15 cellular contexts compared by ENCODE assay signal in the genomic region with DNA sequence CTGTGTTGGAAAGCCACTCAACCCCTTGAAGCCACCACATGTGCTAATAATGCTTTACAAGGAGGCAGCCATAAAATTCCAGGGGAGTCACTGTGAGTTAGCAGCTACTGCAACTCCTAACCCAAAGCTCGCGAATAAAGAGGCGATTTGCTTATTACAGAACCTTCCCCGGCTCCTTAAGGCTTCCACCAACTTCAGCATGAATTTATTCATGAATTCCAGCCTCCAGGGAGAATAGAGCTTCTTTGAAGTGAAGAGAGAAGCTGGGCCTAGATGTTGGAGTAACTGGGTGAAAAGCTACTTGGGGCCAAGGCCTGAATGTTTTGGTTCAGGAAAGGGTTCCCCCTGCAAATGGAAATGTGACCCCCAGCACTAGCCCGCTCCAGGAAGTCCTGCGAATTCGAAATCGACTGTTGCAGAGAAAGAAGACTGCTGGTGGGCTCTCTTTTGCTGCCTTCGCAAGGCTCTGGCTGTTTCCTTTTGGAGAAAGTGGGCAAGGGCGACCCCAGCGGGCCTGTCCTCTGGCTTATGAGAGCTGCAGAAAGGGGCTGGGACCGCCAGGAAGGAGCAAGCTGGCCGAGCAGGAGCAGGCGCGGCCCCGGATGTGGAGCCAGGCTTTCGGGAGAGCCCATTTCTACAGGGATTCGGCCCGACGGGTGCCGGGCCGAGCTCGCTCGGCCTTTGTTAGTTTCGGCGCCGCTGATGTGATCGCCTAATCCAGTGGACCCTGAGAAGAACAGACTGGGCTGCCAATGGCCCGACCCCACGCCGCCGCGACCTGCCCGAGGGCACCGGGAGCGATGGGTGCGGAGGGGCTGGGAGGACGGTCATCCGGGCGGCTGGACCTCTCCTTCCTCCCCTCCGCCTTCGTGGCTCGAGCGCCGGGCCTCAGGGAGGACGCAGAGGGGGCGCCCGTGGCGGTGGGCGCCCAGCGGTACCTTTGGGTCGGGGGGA. TPM values are rescaled to one million over a fixed set of nuclear protein-coding genes. Genes with fewer than 3 reads are reported as not detected.
A peak's percentile ranks its signal among the peaks of the same experiment; 100 is the strongest.
DNase-seq lines count a peak whose midpoint lies in the region; ATAC-seq, FAIRE-seq and TF ChIP-seq lines count a peak whose summit lies in the region.
"Had no signal": no experiment of that assay in that cellular context is flagged by ENCODE, and none has a peak within 500 bp of the region (broad histone marks: within the 10 kb centered on the region; RNA-seq: fewer than 3 reads in every experiment).

No MANE protein-coding gene starts in this region.

- TF ChIP-seq CTCF in H9 (conservative IDR thresholded peaks at IDR 0.05) = no peak
- TF ChIP-seq CTCF in astrocyte (IDR thresholded peaks at IDR 0.05; ENCODE audit: insufficient read depth, low read depth, low read length) = no peak
- TF ChIP-seq CTCF in osteoblast (IDR thresholded peaks at IDR 0.05; ENCODE audit: extremely low read depth, low read depth, low read length) = no peak

- no peak overlapping the region for H4K5ac ChIP-seq in H9 (ENCODE audit: insufficient read length, low read depth, low read length)

- peaks cover 9% of the 10 kb centered on the region for H4K20me1 ChIP-seq in H9 (ENCODE audit: control insufficient read depth, insufficient read depth, insufficient read length)
- peaks cover 16% of the 10 kb centered on the region for H4K20me1 ChIP-seq in astrocyte (ENCODE audit: insufficient read depth, low read length)
- no peaks in the 10 kb centered on the region for H4K20me1 ChIP-seq in osteoblast (ENCODE audit: insufficient read depth, low read length)

- no peak overlapping the region for H2BK20ac ChIP-seq in H9 (ENCODE audit: low read depth, low read length, poor library complexity, severe bottlenecking)

- FAIRE-seq in astrocyte (lab: Jason Lieb, UNC) = no peak
- FAIRE-seq: frontal cortex, GM19239 had no signal

- no peak overlapping the region for H2BK5ac ChIP-seq in H9 (ENCODE audit: insufficient read length, low read length)

- H3K23ac ChIP-seq in H9 (ENCODE audit: insufficient read length, low read depth, low read length) = no peak overlapping the region

- no peak overlapping the region for H3K4me3 ChIP-seq in astrocyte (ENCODE audit: insufficient read depth, low read depth, low read length)
- peak overlapping the region; percentile 37 for H3K4me3 ChIP-seq in iPS-18a (ENCODE audit: low read length)
- H3K4me3 ChIP-seq in osteoblast (ENCODE audit: insufficient read depth, low read length) = no peak overlapping the region
- H3K4me3 ChIP-seq: skin epidermis had no signal

- no peak overlapping the region for H2AK5ac ChIP-seq in H9 (ENCODE audit: insufficient read length, low read length)

- H3K27ac ChIP-seq in H9 (ENCODE audit: insufficient read length, low read depth, low read length) (no peak overlapping the region), astrocyte (ENCODE audit: low read depth, low read length) (no peak overlapping the region), iPS-18a (ENCODE audit: low read length) (no peak overlapping the region), osteoblast (ENCODE audit: low read depth, low read length) (no peak overlapping the region)
- H3K27ac ChIP-seq: skin epidermis had no signal

- no peak overlapping the region for H3K9ac ChIP-seq in H9 (ENCODE audit: extremely low read depth, insufficient read length, low read length)
- H3K9ac ChIP-seq in astrocyte (ENCODE audit: low read length) = no peak overlapping the region
- H3K9ac ChIP-seq in iPS-18a (ENCODE audit: low read length) = no peak overlapping the region

- no peak overlapping the region for H3K56ac ChIP-seq in H9 (ENCODE audit: insufficient read length, low read depth, low read length)

- H3K27ac Mint-ChIP-seq in H9 = peak overlapping the region in 1 of 3 experiments; percentile 62; a peak in 1 of 7 replicates
- peak overlapping the region; percentile 41 for H3K27ac Mint-ChIP-seq in astrocyte (ENCODE audit: unreplicated experiment)
- H3K27ac Mint-ChIP-seq in stimulated activated memory B cell treated with anti-CD40 and anti-IgM and Interleukin-4, amounts not matched to agents 10 μg/mL and 1 μg/mL and 100 μg/mL, for 72 hours = no peak overlapping the region

- DNase-seq in H9 (peak; percentile 93), astrocyte (ENCODE audit: low read depth) (no peak), osteoblast (ENCODE audit: insufficient read length, low spot score, missing footprints) (peak; percentile 73), AML-193 (lab: John Stamatoyannopoulos, UW) (no peak)
- DNase-seq: activated effector memory CD4-positive, alpha-beta T cell treated with Interleukin-2 at 50 U/mL for 16 hours; NCI-H510A treated with DMSO at 0.1 percent for 48 hours; SHP77 treated with DMSO at 0.1 percent for 48 hours had no signal

- peak overlapping the region; percentile 85 for H3K18ac ChIP-seq in H9 (ENCODE audit: insufficient read length, low read depth, low read length)

- H2BK15ac ChIP-seq in H9 (ENCODE audit: low read depth, low read length) = no peak overlapping the region

- peaks cover 0 to 3% of the 10 kb centered on the region in 2 experiments; a peak in 1 of 5 replicates for H3K9me3 Mint-ChIP-seq in H9
- peaks cover 5% of the 10 kb centered on the region for H3K9me3 Mint-ChIP-seq in astrocyte (ENCODE audit: unreplicated experiment)
- H3K9me3 Mint-ChIP-seq in stimulated activated memory B cell treated with anti-CD40 and anti-IgM and Interleukin-4, amounts not matched to agents 10 μg/mL and 1 μg/mL and 100 μg/mL, for 72 hours = no peaks in the 10 kb centered on the region

- H3K4ac ChIP-seq in H9 (ENCODE audit: low read depth, low read length) = no peak overlapping the region

- H3K36me3 Mint-ChIP-seq in H9 (ENCODE audit: insufficient read depth in 1 of 3, low read depth in 3 of 3) = peaks cover 4 to 18% (median 10%) of the 10 kb centered on the region in 3 experiments; a peak in 6 of 7 replicates
- peaks cover 2% of the 10 kb centered on the region for H3K36me3 Mint-ChIP-seq in astrocyte (ENCODE audit: low read depth, unreplicated experiment)
- H3K36me3 Mint-ChIP-seq in stimulated activated memory B cell treated with anti-CD40 and anti-IgM and Interleukin-4, amounts not matched to agents 10 μg/mL and 1 μg/mL and 100 μg/mL, for 72 hours = no peaks in the 10 kb centered on the region

- no peak overlapping the region for H2BK120ac ChIP-seq in H9 (ENCODE audit: low read depth, low read length, poor library complexity, severe bottlenecking)

- H3K36me3 ChIP-seq in astrocyte (ENCODE audit: insufficient read depth, low read length) (no peaks in the 10 kb centered on the region), iPS-18a (ENCODE audit: control insufficient read depth, low read depth, low read length) (peaks cover 11% of the 10 kb centered on the region), osteoblast (ENCODE audit: insufficient read depth, low read length) (no peaks in the 10 kb centered on the region)

- H3K4me2 ChIP-seq in H9 (ENCODE audit: insufficient read depth, insufficient read length, low read length) (peak overlapping the region; percentile 54), astrocyte (ENCODE audit: low read length) (peak overlapping the region; percentile 66), osteoblast (ENCODE audit: insufficient read depth, low read length) (no peak overlapping the region)

- peaks cover 6% of the 10 kb centered on the region for H3K23me2 ChIP-seq in H9 (ENCODE audit: insufficient read length, low read depth, low read length, poor library complexity, severe bottlenecking)

- H3K79me2 ChIP-seq in H9 (ENCODE audit: insufficient read depth, low read length) = no peaks in the 10 kb centered on the region
- H3K79me2 ChIP-seq in astrocyte (ENCODE audit: insufficient read depth, low read length) = no peaks in the 10 kb centered on the region
- H3K79me2 ChIP-seq in osteoblast (ENCODE audit: insufficient read depth, low read length) = no peaks in the 10 kb centered on the region

- no peaks in the 10 kb centered on the region for H3K9me3 ChIP-seq in H9 (ENCODE audit: control insufficient read depth, low read depth, low read length)
- no peaks in the 10 kb centered on the region for H3K9me3 ChIP-seq in astrocyte (ENCODE audit: insufficient read depth, low read depth, low read length)
- H3K9me3 ChIP-seq in iPS-18a (ENCODE audit: control insufficient read depth, low read depth, low read length) = no peaks in the 10 kb centered on the region
- no peaks in the 10 kb centered on the region for H3K9me3 ChIP-seq in osteoblast (ENCODE audit: low read depth, low read length)

- H3K27me3 ChIP-seq in H9 (ENCODE audit: insufficient read depth, low read length) (peaks cover 51% of the 10 kb centered on the region), astrocyte (ENCODE audit: insufficient read depth, low read length) (peaks cover 48% of the 10 kb centered on the region), iPS-18a (ENCODE audit: control insufficient read depth, insufficient read depth, low read length) (peaks cover 82% of the 10 kb centered on the region), osteoblast (ENCODE audit: insufficient read depth, low read length) (peaks cover 49% of the 10 kb centered on the region)

- ATAC-seq in GM21390 (IDR thresholded peaks at IDR 0.05; ENCODE audit: unreplicated experiment) = no peak
- no peak for ATAC-seq in stimulated activated memory B cell treated with anti-CD40 and anti-IgM and Interleukin-4, amounts not matched to agents 10 μg/mL and 1 μg/mL and 100 μg/mL, for 72 hours
- no peak for ATAC-seq in SK-N-SH treated with all-trans-retinoic acid at 6 μM for 48 hours

- H3K79me1 ChIP-seq in H9 (ENCODE audit: insufficient read depth, low read depth, low read length, poor library complexity, severe bottlenecking) = no peaks in the 10 kb centered on the region

- H3K14ac ChIP-seq in H9 (ENCODE audit: insufficient read depth, low read length) = peak overlapping the region; percentile 61; the same call in 1 of the 2 replicates

- H3K4me3 Mint-ChIP-seq in H9 (peak overlapping the region; percentile 59 to 70), astrocyte (ENCODE audit: unreplicated experiment) (peak overlapping the region; percentile 42)
- no peak overlapping the region for H3K4me3 Mint-ChIP-seq in stimulated activated memory B cell treated with anti-CD40 and anti-IgM and Interleukin-4, amounts not matched to agents 10 μg/mL and 1 μg/mL and 100 μg/mL, for 72 hours

- H3K27me3 Mint-ChIP-seq in H9 (ENCODE audit: low read depth) (peaks cover 86% of the 10 kb centered on the region), astrocyte (ENCODE audit: low read depth, unreplicated experiment) (peaks cover 43% of the 10 kb centered on the region)
- peaks cover 78% of the 10 kb centered on the region for H3K27me3 Mint-ChIP-seq in stimulated activated memory B cell treated with anti-CD40 and anti-IgM and Interleukin-4, amounts not matched to agents 10 μg/mL and 1 μg/mL and 100 μg/mL, for 72 hours

- H3T11ph ChIP-seq in H9 (ENCODE audit: low read length) = no peak overlapping the region

- no peak overlapping the region for H4K8ac ChIP-seq in H9 (replicated peaks; ENCODE audit: insufficient read length, low read depth, low read length)

- H3K4me1 Mint-ChIP-seq in H9 (peaks cover 38 to 57% of the 10 kb centered on the region in 2 experiments), astrocyte (ENCODE audit: low read depth, unreplicated experiment) (peaks cover 10% of the 10 kb centered on the region)
- peaks cover 9% of the 10 kb centered on the region for H3K4me1 Mint-ChIP-seq in stimulated activated memory B cell treated with anti-CD40 and anti-IgM and Interleukin-4, amounts not matched to agents 10 μg/mL and 1 μg/mL and 100 μg/mL, for 72 hours

- no peak overlapping the region for H4K91ac ChIP-seq in H9 (ENCODE audit: insufficient read length, low read depth, low read length)

- H2AFZ ChIP-seq in H9 (ENCODE audit: low read length) (no peak overlapping the region), astrocyte (ENCODE audit: low read depth, low read length) (peak overlapping the region; percentile 25), osteoblast (ENCODE audit: low read length) (no peak overlapping the region)

- H3K4me1 ChIP-seq in H9 (ENCODE audit: insufficient read depth, low read length) = peaks cover 8% of the 10 kb centered on the region
- H3K4me1 ChIP-seq in astrocyte (ENCODE audit: insufficient read depth, low read length) = peaks cover 14% of the 10 kb centered on the region
- H3K4me1 ChIP-seq in iPS-18a (ENCODE audit: control insufficient read depth, low read depth, low read length) = peaks cover 18% of the 10 kb centered on the region
- H3K4me1 ChIP-seq in osteoblast (ENCODE audit: insufficient read depth, low read length) = no peaks in the 10 kb centered on the region

- H2BK12ac ChIP-seq in H9 (ENCODE audit: insufficient read length, low read depth, low read length) = no peak overlapping the region

- WGBS in H9 (ENCODE audit: extremely low coverage, insufficient read length, low lambda C conversion rate) = no CpG with 5 or more reads among the region's 52 CpGs

RNA-seq across cellular contexts. Expression of a gene that starts 7.6 kb away (rescaled TPM):
- total RNA-seq in H9 (2021) = 1.2 and 2.9 TPM in 2 replicates
- total RNA-seq in astrocyte = 2.5 and 3.4 TPM in 2 replicates
- total RNA-seq in osteoblast = 2.4 and 3.3 TPM in 2 replicates

RNA-seq across cellular contexts. Expression of a gene that starts 11.3 kb away (rescaled TPM):
- total RNA-seq in H9 (2021) (77.4 and 79.4 TPM in 2 replicates), astrocyte (3.9 and 6.7 TPM in 2 replicates), osteoblast (0.88 and 1.1 TPM in 2 replicates)

RNA-seq across cellular contexts. Expression of a gene that starts 50.0 kb away (rescaled TPM):
- total RNA-seq in H9 (2021) (5.1 and 6.2 TPM in 2 replicates), astrocyte (12.6 and 16.9 TPM in 2 replicates), osteoblast (17.1 and 22.1 TPM in 2 replicates)

RNA-seq across cellular contexts. Expression of a gene that starts 58.5 kb away (rescaled TPM):
- total RNA-seq in H9 (2021) (not detected in 2 replicates), astrocyte (not detected in 2 replicates), osteoblast (not detected in 2 replicates)
- total RNA-seq: frontal cortex, mononuclear cell had no signal

Comparison
In these comparisons a context has a peak if more than half of its experiments do, and no peak if none do; other contexts are left out.
1. DNase-seq: peak in H9 (single experiment) and osteoblast (single experiment); none in astrocyte (single experiment) and AML-193 (0 of 2).
2. RNA of a gene that starts 11.3 kb away (total RNA-seq): 77.4 to 79.4 TPM in H9; 3.9 to 6.7 TPM in astrocyte and 0.88 to 1.1 TPM in osteoblast; every median in the first group is over 10 times any median in the second.